Comparison of ENCODE assay signal across 25 cellular contexts in genomic region chr12:90262261-90262660, GRCh38.
DNase-seq lines count a peak whose midpoint lies in the region; ATAC-seq and TF ChIP-seq lines count a peak whose summit lies in the region.
"Had no signal": no experiment of that assay in that cellular context is flagged by ENCODE, and none has a peak within 500 bp of the region (broad histone marks: within the 10 kb centered on the region; RNA-seq: fewer than 3 reads in every experiment).

No MANE protein-coding gene starts in this region.

- H3K27me3 ChIP-seq in brain microvascular endothelial cell (replicated peaks) (no peaks in the 10 kb centered on the region), kidney epithelial cell (ENCODE audit: control insufficient read depth, insufficient read depth, low read length) (no peaks in the 10 kb centered on the region), right lobe of liver (no peaks in the 10 kb centered on the region), colonic mucosa (no peaks in the 10 kb centered on the region)
- H3K27me3 ChIP-seq: cardiac muscle cell, tibial nerve had no signal

- TF ChIP-seq POLR2A in right lobe of liver (IDR thresholded peaks at IDR 0.05) = no peak

- H3K4me1 ChIP-seq in right lobe of liver (peaks cover 0 to 7% (median 3%) of the 10 kb centered on the region in 4 donors), colonic mucosa (no peaks in the 10 kb centered on the region)
- H3K4me1 ChIP-seq: tibial nerve had no signal

- peaks cover 3% of the 10 kb centered on the region for H3K27me3 Mint-ChIP-seq in activated naive CD8-positive, alpha-beta T cell treated with anti-CD3 and anti-CD28 coated beads for 36 hours
- H3K27me3 Mint-ChIP-seq: activated naive CD8-positive, alpha-beta T cell had no signal

- no peak overlapping the region for H3K4me3 ChIP-seq in brain microvascular endothelial cell (ENCODE audit: low read depth, low read length)
- no peak overlapping the region for H3K4me3 ChIP-seq in kidney epithelial cell (ENCODE audit: low read depth, low read length)
- no peak overlapping the region for H3K4me3 ChIP-seq in right lobe of liver
- H3K4me3 ChIP-seq in colonic mucosa = no peak overlapping the region
- H3K4me3 ChIP-seq: cardiac muscle cell, tibial nerve had no signal

- no peak overlapping the region for H3K27ac Mint-ChIP-seq in activated naive CD8-positive, alpha-beta T cell treated with anti-CD3 and anti-CD28 coated beads for 36 hours
- H3K27ac Mint-ChIP-seq: activated naive CD8-positive, alpha-beta T cell; CD14-positive monocyte; T-helper 2 cell treated with Interferon-gamma antibody and Interleukin-4, amounts not matched to agents 5 μg/mL and 100 μg/mL, for 36 hours had no signal

- intact Hi-C loops in right lobe of liver (cut with DNase I) (no loop called here), colonic mucosa (cut with DNase I) (no loop called here)

- H3K9me3 Mint-ChIP-seq in activated naive CD8-positive, alpha-beta T cell treated with anti-CD3 and anti-CD28 coated beads for 36 hours = no peaks in the 10 kb centered on the region
- H3K9me3 Mint-ChIP-seq: T-helper 2 cell treated with Interferon-gamma antibody and Interleukin-4, amounts not matched to agents 5 μg/mL and 100 μg/mL, for 36 hours had no signal

- TF ChIP-seq CTCF in brain microvascular endothelial cell (IDR thresholded peaks at IDR 0.05; ENCODE audit: low read depth, low read length, missing control alignments) = no peak
- no peak for TF ChIP-seq CTCF in kidney epithelial cell (IDR thresholded peaks at IDR 0.05; ENCODE audit: insufficient read depth, low read length, poor library complexity, severe bottlenecking)
- no peak for TF ChIP-seq CTCF in right lobe of liver (IDR thresholded peaks at IDR 0.05)
- no peak for TF ChIP-seq CTCF in colonic mucosa (IDR thresholded peaks at IDR 0.05)

- no peaks in the 10 kb centered on the region for H3K4me1 Mint-ChIP-seq in activated naive CD8-positive, alpha-beta T cell treated with anti-CD3 and anti-CD28 coated beads for 36 hours

- H3K36me3 Mint-ChIP-seq in activated naive CD8-positive, alpha-beta T cell treated with anti-CD3 and anti-CD28 coated beads for 36 hours = no peaks in the 10 kb centered on the region
- H3K36me3 Mint-ChIP-seq: activated naive CD8-positive, alpha-beta T cell; CD14-positive monocyte had no signal

- H3K9me3 ChIP-seq in right lobe of liver (no peaks in the 10 kb centered on the region), colonic mucosa (no peaks in the 10 kb centered on the region)
- H3K9me3 ChIP-seq: tibial nerve had no signal

- no peak overlapping the region for H3K4me3 Mint-ChIP-seq in activated naive CD8-positive, alpha-beta T cell treated with anti-CD3 and anti-CD28 coated beads for 36 hours
- H3K4me3 Mint-ChIP-seq: activated naive CD8-positive, alpha-beta T cell; CD14-positive monocyte; T-helper 2 cell treated with Interferon-gamma antibody and Interleukin-4, amounts not matched to agents 5 μg/mL and 100 μg/mL, for 36 hours had no signal

- DNase-seq in A172 (ENCODE audit: low spot score) = peak; percentile 25
- DNase-seq in HCEC 1CT = peak; percentile 73
- peak; percentile 31 for DNase-seq in brain microvascular endothelial cell
- DNase-seq in kidney epithelial cell (ENCODE audit: low read depth) = peak; percentile 9
- DNase-seq in right lobe of liver = no peak
- DNase-seq in colonic mucosa = no peak
- no peak for DNase-seq in activated naive CD8-positive, alpha-beta T cell treated with anti-CD3 and anti-CD28 coated beads for 36 hours
- no peak for DNase-seq in HUDEP-2 (lab: John Stamatoyannopoulos, UW; ENCODE audit: unreplicated experiment in 76 of 76)
- DNase-seq: activated CD4-positive, CD25-positive, alpha-beta regulatory T cell; activated T-cell treated with anti-CD3 and anti-CD28 coated beads, Interleukin-2, amount 50 U/mL, for 48 hours; DMS153; effector CD8-positive, alpha-beta T cell; GOT3; hippocampal formation; KBM-7; kidney; NCI-H2107; NCI-H526 treated with DMSO at 0.1 percent for 48 hours; right cardiac atrium; stimulated activated naive CD8-positive, alpha-beta T cell treated with anti-CD3 and anti-CD28 coated beads, Interleukin-15, Interleukin-2, amounts not matched to agents 100 U/mL and 50 U/mL, for 24 hours had no signal

- ATAC-seq in right lobe of liver = no peak
- ATAC-seq: right cardiac atrium; stimulated activated naive CD8-positive, alpha-beta T cell treated with anti-CD3 and anti-CD28 coated beads, Interleukin-15, Interleukin-2, amounts not matched to agents 100 U/mL and 50 U/mL, for 24 hours had no signal

- H3K36me3 ChIP-seq in brain microvascular endothelial cell (replicated peaks) (no peaks in the 10 kb centered on the region), kidney epithelial cell (ENCODE audit: control insufficient read depth, insufficient read depth, low read length) (no peaks in the 10 kb centered on the region), right lobe of liver (no peaks in the 10 kb centered on the region), colonic mucosa (no peaks in the 10 kb centered on the region)
- H3K36me3 ChIP-seq: cardiac muscle cell, tibial nerve had no signal

- in situ Hi-C loops in brain microvascular endothelial cell (cut with HindIII; ENCODE audit: low pct_ligation_motif_present, low sequenced_read_pairs) = no loop called here

- H3K27ac ChIP-seq in brain microvascular endothelial cell = no peak overlapping the region
- H3K27ac ChIP-seq in right lobe of liver = no peak overlapping the region
- no peak overlapping the region for H3K27ac ChIP-seq in colonic mucosa
- H3K27ac ChIP-seq: cardiac muscle cell, tibial nerve had no signal

- H3K9ac ChIP-seq in colonic mucosa (ENCODE audit: low read depth in 2 of 2, low read length in 2 of 2) = no peak overlapping the region

Comparison
In these comparisons a context has a peak if more than half of its experiments do, and no peak if none do; other contexts are left out.
1. DNase-seq: peak in A172 (single experiment), HCEC 1CT (single experiment), brain microvascular endothelial cell (single experiment) and kidney epithelial cell (single experiment); none in right lobe of liver (0 of 3), colonic mucosa (single experiment), activated naive CD8-positive, alpha-beta T cell treated with anti-CD3 and anti-CD28 coated beads for 36 hours (single experiment) and HUDEP-2 (0 of 76).